Comparison of ENCODE assay signal across 2 cellular contexts in the genomic region with DNA sequence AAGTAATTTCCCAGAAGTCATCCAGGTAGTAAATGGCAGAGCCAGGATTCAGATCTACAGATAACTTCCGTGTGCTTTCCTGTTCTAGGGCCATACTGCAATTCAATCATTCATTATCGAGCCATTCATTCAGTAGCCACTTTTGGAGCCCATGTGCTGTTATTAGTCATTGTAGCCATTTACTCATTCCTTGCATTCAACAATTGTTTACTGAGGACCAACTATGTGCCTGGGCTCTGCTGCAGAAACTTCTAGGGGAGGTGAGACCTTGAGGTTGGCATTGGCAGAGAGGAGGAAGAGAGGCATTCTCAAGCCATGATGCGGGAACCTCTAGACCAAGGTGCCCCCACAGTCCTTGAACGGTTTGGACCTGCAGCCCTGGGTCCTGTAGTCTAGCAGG.
TF ChIP-seq lines count a peak whose summit lies in the region.

No MANE protein-coding gene starts in this region.

TF ChIP-seq in A549, 52 proteins besides CTCF, POLR2A, EP300 and RAD21:
- TF ChIP-seq ZC3H11A (IDR thresholded peaks at IDR 0.05) (no peak), EHMT2 (IDR thresholded peaks at IDR 0.05; ENCODE audit: low read depth) (no peak), MAX (IDR thresholded peaks at IDR 0.05) (peak; percentile 84), FOSL2 (IDR thresholded peaks at IDR 0.05) (no peak), FOSL2 (CRISPR knock-in tag; IDR thresholded peaks at IDR 0.05) (peak; percentile 71), GATA3 (IDR thresholded peaks at IDR 0.05; ENCODE audit: borderline replicate concordance) (peak; percentile 37; the same call in 1 of the 2 replicates), JUNB (IDR thresholded peaks at IDR 0.05) (0 out of 2 replicates have a peak, but pooled peaks have one; percentile 27), USF2 (IDR thresholded peaks at IDR 0.05) (0 out of 2 replicates have a peak, but pooled peaks have one; percentile 43)
- TF ChIP-seq, protein P1, sequence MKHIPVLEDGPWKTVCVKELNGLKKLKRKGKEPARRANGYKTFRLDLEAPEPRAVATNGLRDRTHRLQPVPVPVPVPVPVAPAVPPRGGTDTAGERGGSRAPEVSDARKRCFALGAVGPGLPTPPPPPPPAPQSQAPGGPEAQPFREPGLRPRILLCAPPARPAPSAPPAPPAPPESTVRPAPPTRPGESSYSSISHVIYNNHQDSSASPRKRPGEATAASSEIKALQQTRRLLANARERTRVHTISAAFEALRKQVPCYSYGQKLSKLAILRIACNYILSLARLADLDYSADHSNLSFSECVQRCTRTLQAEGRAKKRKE (CRISPR knock-in tag; IDR thresholded peaks at IDR 0.05; ENCODE audit: low read depth), result peak; percentile 39; the same call in 1 of the 2 replicates

TF ChIP-seq in IMR-90, 13 proteins besides CTCF, POLR2A, EP300 and RAD21:
- no peak for TF ChIP-seq FOS (IDR thresholded peaks at IDR 0.05; ENCODE audit: low read depth, low read length)
- TF ChIP-seq RFX5 (IDR thresholded peaks at IDR 0.05; ENCODE audit: low read depth, low read length), result no peak
- TF ChIP-seq MXI1 (IDR thresholded peaks at IDR 0.05; ENCODE audit: borderline replicate concordance, low read depth, low read length), result no peak
- TF ChIP-seq MAFK (IDR thresholded peaks at IDR 0.05; ENCODE audit: low read depth, low read length), result no peak
- TF ChIP-seq, protein P2, sequence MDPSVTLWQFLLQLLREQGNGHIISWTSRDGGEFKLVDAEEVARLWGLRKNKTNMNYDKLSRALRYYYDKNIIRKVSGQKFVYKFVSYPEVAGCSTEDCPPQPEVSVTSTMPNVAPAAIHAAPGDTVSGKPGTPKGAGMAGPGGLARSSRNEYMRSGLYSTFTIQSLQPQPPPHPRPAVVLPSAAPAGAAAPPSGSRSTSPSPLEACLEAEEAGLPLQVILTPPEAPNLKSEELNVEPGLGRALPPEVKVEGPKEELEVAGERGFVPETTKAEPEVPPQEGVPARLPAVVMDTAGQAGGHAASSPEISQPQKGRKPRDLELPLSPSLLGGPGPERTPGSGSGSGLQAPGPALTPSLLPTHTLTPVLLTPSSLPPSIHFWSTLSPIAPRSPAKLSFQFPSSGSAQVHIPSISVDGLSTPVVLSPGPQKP (IDR thresholded peaks at IDR 0.05; ENCODE audit: borderline replicate concordance, low read depth, low read length), result no peak
- TF ChIP-seq RCOR1 (IDR thresholded peaks at IDR 0.05; ENCODE audit: insufficient replicate concordance, low read length), result no peak
- peak; percentile 83 for TF ChIP-seq USF2 (IDR thresholded peaks at IDR 0.05; ENCODE audit: low read depth, low read length)
- no peak for TF ChIP-seq MAZ (IDR thresholded peaks at IDR 0.05; ENCODE audit: borderline replicate concordance, low read depth, low read length)
- peak; percentile 79 for TF ChIP-seq BHLHE40 (IDR thresholded peaks at IDR 0.05; ENCODE audit: low read depth, low read length)
- no peak for TF ChIP-seq NFE2L2 (IDR thresholded peaks at IDR 0.05; ENCODE audit: low read depth, low read length)
- TF ChIP-seq CEBPB (IDR thresholded peaks at IDR 0.05; ENCODE audit: low read depth, low read length), result no peak
- TF ChIP-seq SMC3 (IDR thresholded peaks at IDR 0.05; ENCODE audit: low read depth, low read length), result no peak
- no peak for TF ChIP-seq CHD1 (IDR thresholded peaks at IDR 0.05; ENCODE audit: low read depth, low read length)
